Comparison of ENCODE assay signal across 20 cellular contexts in genomic region chr22:41915783-41916493, GRCh38. TPM values are rescaled to one million over a fixed set of nuclear protein-coding genes. Genes with fewer than 3 reads are reported as not detected.
DNase-seq lines count a peak whose midpoint lies in the region; ATAC-seq lines count a peak whose summit lies in the region.
"Had no signal": no experiment of that assay in that cellular context is flagged by ENCODE, and none has a peak within 500 bp of the region (broad histone marks: within the 10 kb centered on the region; RNA-seq: fewer than 3 reads in every experiment).

No MANE protein-coding gene starts in this region.

- H3K36me3 Mint-ChIP-seq in stimulated activated naive CD8-positive, alpha-beta T cell treated with anti-CD3 and anti-CD28 coated beads, Interleukin-15, Interleukin-2, amounts not matched to agents 100 ng/mL and 50 ng/mL, for 24 hours (ENCODE audit: low read depth), result no peaks in the 10 kb centered on the region
- H3K36me3 Mint-ChIP-seq in T-helper 17 cell (ENCODE audit: low read depth) (no peaks in the 10 kb centered on the region), immature natural killer cell (no peaks in the 10 kb centered on the region)

- H3K9me3 ChIP-seq in T-helper 17 cell (ENCODE audit: control insufficient read depth, low read length, poor library complexity, severe bottlenecking), result no peaks in the 10 kb centered on the region
- H3K9me3 ChIP-seq: breast epithelium, prostate gland, spleen had no signal

- peak overlapping the region; percentile 32 for H3K4me3 Mint-ChIP-seq in stimulated activated naive CD8-positive, alpha-beta T cell treated with anti-CD3 and anti-CD28 coated beads, Interleukin-15, Interleukin-2, amounts not matched to agents 100 ng/mL and 50 ng/mL, for 24 hours
- peak overlapping the region; percentile 75 for H3K4me3 Mint-ChIP-seq in T-helper 17 cell
- H3K4me3 Mint-ChIP-seq in immature natural killer cell, result peak overlapping the region; percentile 52 to 68 (median 59)

- no peak for ATAC-seq in stimulated activated naive CD8-positive, alpha-beta T cell treated with anti-CD3 and anti-CD28 coated beads, Interleukin-15, Interleukin-2, amounts not matched to agents 100 U/mL and 50 U/mL, for 24 hours
- no peak for ATAC-seq in T-helper 17 cell
- no peak for ATAC-seq in GM18511 (IDR thresholded peaks at IDR 0.05; ENCODE audit: unreplicated experiment)

- H3K27ac ChIP-seq in caudate nucleus (ENCODE audit: low read depth, low read length), result no peak overlapping the region
- H3K27ac ChIP-seq: breast epithelium, prostate gland had no signal

- H3K27ac Mint-ChIP-seq in stimulated activated naive CD8-positive, alpha-beta T cell treated with anti-CD3 and anti-CD28 coated beads, Interleukin-15, Interleukin-2, amounts not matched to agents 100 ng/mL and 50 ng/mL, for 24 hours, result no peak overlapping the region
- peak overlapping the region; percentile 70 for H3K27ac Mint-ChIP-seq in T-helper 17 cell
- no peak overlapping the region for H3K27ac Mint-ChIP-seq in immature natural killer cell

- H3K27me3 Mint-ChIP-seq in stimulated activated naive CD8-positive, alpha-beta T cell treated with anti-CD3 and anti-CD28 coated beads, Interleukin-15, Interleukin-2, amounts not matched to agents 100 ng/mL and 50 ng/mL, for 24 hours, result peaks cover 41% of the 10 kb centered on the region
- H3K27me3 Mint-ChIP-seq in T-helper 17 cell, result peaks cover 23% of the 10 kb centered on the region
- peaks cover 17 to 30% (median 19%) of the 10 kb centered on the region in 3 donors for H3K27me3 Mint-ChIP-seq in immature natural killer cell (ENCODE audit: low read depth in 3 of 3)

- H3K9me3 Mint-ChIP-seq in stimulated activated naive CD8-positive, alpha-beta T cell treated with anti-CD3 and anti-CD28 coated beads, Interleukin-15, Interleukin-2, amounts not matched to agents 100 ng/mL and 50 ng/mL, for 24 hours, result no peaks in the 10 kb centered on the region
- H3K9me3 Mint-ChIP-seq in immature natural killer cell, result no peaks in the 10 kb centered on the region

- DNase-seq in stimulated activated naive CD8-positive, alpha-beta T cell treated with anti-CD3 and anti-CD28 coated beads, Interleukin-15, Interleukin-2, amounts not matched to agents 100 U/mL and 50 U/mL, for 24 hours, result no peak
- DNase-seq in T-helper 17 cell (no peak), immature natural killer cell (no peak), caudate nucleus (lab: John Stamatoyannopoulos, UW) (no peak), cerebellum (ENCODE audit: low spot score) (no peak), hepatic stellate cell (ENCODE audit: low spot score) (no peak)
- DNase-seq: activated CD4-positive, alpha-beta T cell treated with anti-CD3 and anti-CD28 coated beads, Interleukin-2, amount 50 U/mL, for 4 hours; activated gamma-delta T cell; DMS 273 treated with DMSO at 0.1 percent for 48 hours; islet precursor cell; NCI-H2081 treated with DMSO at 0.1 percent for 48 hours; NCI-H69 had no signal

- H3K4me1 Mint-ChIP-seq in stimulated activated naive CD8-positive, alpha-beta T cell treated with anti-CD3 and anti-CD28 coated beads, Interleukin-15, Interleukin-2, amounts not matched to agents 100 ng/mL and 50 ng/mL, for 24 hours (ENCODE audit: low read depth), result peaks cover 43% of the 10 kb centered on the region
- H3K4me1 Mint-ChIP-seq in T-helper 17 cell (peaks cover 18% of the 10 kb centered on the region), immature natural killer cell (peaks cover 12 to 21% of the 10 kb centered on the region in 2 donors)

RNA-seq across cellular contexts. Expression of gene SHISA8, which starts 1.1 kb away (rescaled TPM):
- 1 to 10 TPM in 1 of 2 donors, not detected in 1; 1.6 TPM for total RNA-seq in T-helper 17 cell
- not detected for polyA plus RNA-seq in immature natural killer cell
- total RNA-seq in cerebellum, result 0.27 TPM
- total RNA-seq: breast epithelium; fibroblast of villous mesenchyme; M059J; prostate gland; T-helper 2 cell treated with Interferon-gamma antibody and Interleukin-4, amounts not matched to agents 100 ng/mL and 5 ng/mL, for 36 hours had no signal

RNA-seq across cellular contexts. Expression of gene TNFRSF13C, which starts 10.7 kb away (rescaled TPM):
- total RNA-seq in T-helper 17 cell (10 to 100 TPM; 10.2 to 23.9 TPM), cerebellum (0.73 TPM)
- polyA plus RNA-seq in immature natural killer cell, result not detected

RNA-seq across cellular contexts. Expression of gene CENPM, which starts 31.0 kb away (rescaled TPM):
- total RNA-seq in T-helper 17 cell, result 10 to 100 TPM; 26.9 to 28.3 TPM
- polyA plus RNA-seq in immature natural killer cell, result 1 to 10 TPM; 4.3 to 9.3 (median 5.5) TPM
- total RNA-seq in cerebellum, result 12.2 TPM

RNA-seq across cellular contexts. Expression of gene SEPTIN3, which starts 53.3 kb away (rescaled TPM):
- total RNA-seq in T-helper 17 cell (under 1 TPM in 1 of 2 donors, not detected in 1; 0.42 TPM), cerebellum (126 TPM)
- not detected for polyA plus RNA-seq in immature natural killer cell
